ENCODE assay signal across 8 cellular contexts in the genomic region with DNA sequence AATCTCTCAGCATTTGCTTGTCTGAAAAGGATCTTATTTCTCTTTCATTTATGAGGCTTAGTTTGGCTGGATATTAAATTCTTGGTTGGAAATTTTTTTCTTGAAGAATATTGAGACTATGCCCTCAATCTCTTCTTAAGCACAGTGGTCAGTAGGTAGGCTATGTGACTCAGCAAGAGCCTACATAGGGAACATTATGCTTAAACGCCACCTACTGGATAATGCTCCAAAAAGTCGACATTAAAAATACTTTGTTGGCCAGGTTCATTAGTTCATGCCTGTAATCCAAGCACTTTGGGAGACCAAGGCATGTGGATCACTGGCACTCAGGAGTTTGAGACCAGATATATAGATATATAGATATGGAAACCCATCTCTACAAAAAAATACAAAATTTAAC.
DNase-seq lines count a peak whose midpoint lies in the region; ATAC-seq, FAIRE-seq and TF ChIP-seq lines count a peak whose summit lies in the region.

No MANE protein-coding gene starts in this region.

- H3K27me3 ChIP-seq in SU-DHL-6 (ENCODE audit: low read length) (peaks cover 4% of the 10 kb centered on the region; the same call in 1 of the 2 replicates), keratinocyte (ENCODE audit: control insufficient read depth, extremely low read depth, insufficient read depth, low read length) (no peaks in the 10 kb centered on the region)

- peak; percentile 58 for ATAC-seq in HG03521 (IDR thresholded peaks at IDR 0.05; ENCODE audit: unreplicated experiment)
- no peak for ATAC-seq in HG03139 (IDR thresholded peaks at IDR 0.05; ENCODE audit: unreplicated experiment)

- H3K9me3 ChIP-seq in SU-DHL-6 (ENCODE audit: insufficient read depth, low read length) (no peaks in the 10 kb centered on the region), keratinocyte (ENCODE audit: control insufficient read depth, low read depth, low read length) (no peaks in the 10 kb centered on the region)

- intact Hi-C loops in posterior vena cava (cut with DNase I) = no loop called here

- no peak overlapping the region for H2AFZ ChIP-seq in SU-DHL-6 (ENCODE audit: low read depth, low read length, severe bottlenecking)
- H2AFZ ChIP-seq in keratinocyte (ENCODE audit: control insufficient read depth, low read length) = no peak overlapping the region

- no peaks in the 10 kb centered on the region for H3K36me3 Mint-ChIP-seq in T-helper 2 cell treated with Interferon-gamma antibody and Interleukin-4, amounts not matched to agents 5 μg/mL and 100 μg/mL, for 36 hours (ENCODE audit: low read depth)

- no peaks in the 10 kb centered on the region for H3F3A ChIP-seq in SU-DHL-6 (ENCODE audit: insufficient read depth)

- H3K36me3 ChIP-seq in SU-DHL-6 (ENCODE audit: low read length) (no peaks in the 10 kb centered on the region), keratinocyte (ENCODE audit: control insufficient read depth in 2 of 2, extremely low read depth in 1 of 2, insufficient read depth in 2 of 2, low read length in 2 of 2) (no peaks in the 10 kb centered on the region)

- no peaks in the 10 kb centered on the region for H3K4me1 ChIP-seq in keratinocyte (ENCODE audit: control insufficient read depth, extremely low read depth, insufficient read depth, low read length)

- no peak overlapping the region for H3K4me3 Mint-ChIP-seq in T-helper 2 cell treated with Interferon-gamma antibody and Interleukin-4, amounts not matched to agents 5 μg/mL and 100 μg/mL, for 36 hours

- no peak overlapping the region for H3K4me3 ChIP-seq in SU-DHL-6 (ENCODE audit: insufficient read depth, low read length, poor library complexity, severe bottlenecking)
- H3K4me3 ChIP-seq in keratinocyte (ENCODE audit: control insufficient read depth in 2 of 3, extremely low read depth in 1 of 3, insufficient read depth in 2 of 3, low read depth in 1 of 3, low read length in 3 of 3) = no peak overlapping the region

- H3K4me2 ChIP-seq in SU-DHL-6 (ENCODE audit: low read depth, low read length, poor library complexity, severe bottlenecking) (no peak overlapping the region), keratinocyte (ENCODE audit: control insufficient read depth, extremely low read depth, insufficient read depth, low read depth, low read length) (no peak overlapping the region)

- H3K9me2 ChIP-seq in SU-DHL-6 (replicated peaks; ENCODE audit: insufficient read depth, low read length) = no peaks in the 10 kb centered on the region

- H3K27ac ChIP-seq in SU-DHL-6 (ENCODE audit: low read depth, low read length) = no peak overlapping the region
- no peak overlapping the region for H3K27ac ChIP-seq in keratinocyte (ENCODE audit: control insufficient read depth, insufficient read depth, low read length)

- H4K20me1 ChIP-seq in SU-DHL-6 (ENCODE audit: low read depth, low read length) (no peaks in the 10 kb centered on the region), keratinocyte (ENCODE audit: control insufficient read depth, extremely low read depth, insufficient read depth, low read length) (no peaks in the 10 kb centered on the region)

- H3K27me3 Mint-ChIP-seq in T-helper 2 cell treated with Interferon-gamma antibody and Interleukin-4, amounts not matched to agents 5 μg/mL and 100 μg/mL, for 36 hours (ENCODE audit: low read depth) = no peaks in the 10 kb centered on the region

- H3K79me2 ChIP-seq in SU-DHL-6 (ENCODE audit: insufficient read depth, low read length) = no peaks in the 10 kb centered on the region
- no peaks in the 10 kb centered on the region for H3K79me2 ChIP-seq in keratinocyte (ENCODE audit: control insufficient read depth, insufficient read depth, low read length)

- dilution Hi-C loops in keratinocyte (cut with MboI; ENCODE audit: extremely low pct_ligation_motif_present, low sequenced_read_pairs) = no loop called here

- H3K9ac ChIP-seq in SU-DHL-6 (ENCODE audit: low read length) = no peak overlapping the region
- H3K9ac ChIP-seq in keratinocyte (ENCODE audit: control insufficient read depth, extremely low read depth, insufficient read depth, low read length) = no peak overlapping the region

- no peaks in the 10 kb centered on the region for H3K9me3 Mint-ChIP-seq in T-helper 2 cell treated with Interferon-gamma antibody and Interleukin-4, amounts not matched to agents 5 μg/mL and 100 μg/mL, for 36 hours

- FAIRE-seq in keratinocyte (lab: Jason Lieb, UNC) = no peak

- no peaks in the 10 kb centered on the region for H3K4me1 Mint-ChIP-seq in T-helper 2 cell treated with Interferon-gamma antibody and Interleukin-4, amounts not matched to agents 5 μg/mL and 100 μg/mL, for 36 hours (ENCODE audit: low read depth)

- DNase-seq in DMS 273 (lab: John Stamatoyannopoulos, UW; ENCODE audit: unreplicated experiment) = peak; percentile 60
- DNase-seq in keratinocyte (ENCODE audit: low read depth, low spot score) = no peak
- no peak for DNase-seq in NCI-H146 treated with DMSO at 0.1 percent for 48 hours (lab: John Stamatoyannopoulos, UW; ENCODE audit: unreplicated experiment)
- no peak for DNase-seq in posterior vena cava (ENCODE audit: low spot score)
- DNase-seq in T-helper 2 cell treated with Interferon-gamma antibody and Interleukin-4, amounts not matched to agents 5 μg/mL and 100 μg/mL, for 36 hours (ENCODE audit: low spot score) = no peak

- H3K27ac Mint-ChIP-seq in T-helper 2 cell treated with Interferon-gamma antibody and Interleukin-4, amounts not matched to agents 5 μg/mL and 100 μg/mL, for 36 hours = no peak overlapping the region

- TF ChIP-seq CTCF in SU-DHL-6 (IDR thresholded peaks at IDR 0.05; ENCODE audit: insufficient read depth, low read length, poor library complexity, severe bottlenecking) = peak; percentile 17
- TF ChIP-seq CTCF in keratinocyte (optimal IDR thresholded peaks at IDR 0.05 in 1 of 3, IDR thresholded peaks at IDR 0.05 in 1 of 3, conservative IDR thresholded peaks at IDR 0.05 in 1 of 3; ENCODE audit: extremely low read depth in 1 of 3, insufficient read depth in 2 of 3, low read length in 3 of 3) = peak; percentile 21 to 52 (median 50)

- H3K9me1 ChIP-seq in keratinocyte (ENCODE audit: control insufficient read depth, extremely low read depth, insufficient read depth, low read length) = no peaks in the 10 kb centered on the region
